ENCODE assay signal across 10 cellular contexts in genomic region chr17:40598928-40599627, GRCh38. TPM values are rescaled to one million over a fixed set of nuclear protein-coding genes. Genes with fewer than 3 reads are reported as not detected.
DNase-seq lines count a peak whose midpoint lies in the region; ATAC-seq and TF ChIP-seq lines count a peak whose summit lies in the region.
"Had no signal": no experiment of that assay in that cellular context is flagged by ENCODE, and none has a peak within 500 bp of the region (broad histone marks: within the 10 kb centered on the region; RNA-seq: fewer than 3 reads in every experiment).

No MANE protein-coding gene starts in this region.

- H3K27ac ChIP-seq in cingulate gyrus (ENCODE audit: low read depth, low read length) (peak overlapping the region; percentile 10), sigmoid colon (peak overlapping the region in 2 of 4 donors; percentile 4 to 17)
- H3K27ac ChIP-seq: epithelial cell of prostate, HL-60 had no signal

- H3K9me3 ChIP-seq in sigmoid colon, result no peaks in the 10 kb centered on the region

- intact Hi-C loops in sigmoid colon (cut with DNase I), result no loop called here

- H3K4me1 ChIP-seq in sigmoid colon, result peaks cover 0 to 21% (median 14%) of the 10 kb centered on the region in 4 donors

- TF ChIP-seq EP300 in sigmoid colon (IDR thresholded peaks at IDR 0.05), result peak in 1 of 4 donors; percentile 18

- peaks cover 13% of the 10 kb centered on the region for H3K36me3 Mint-ChIP-seq in T-helper 1 cell treated with Interleukin-12 subunit alpha and Interleukin-12 subunit beta and Interleukin-4 antibody, amounts not matched to agents 30 μg/mL and 1 μg/mL, for 36 hours (ENCODE audit: low read depth)

- peak overlapping the region; percentile 99 for H3K27ac Mint-ChIP-seq in T-helper 1 cell treated with Interleukin-12 subunit alpha and Interleukin-12 subunit beta and Interleukin-4 antibody, amounts not matched to agents 30 μg/mL and 1 μg/mL, for 36 hours

- no peak for TF ChIP-seq POLR2A in sigmoid colon (IDR thresholded peaks at IDR 0.05)

- H3K4me3 Mint-ChIP-seq in T-helper 1 cell treated with Interleukin-12 subunit alpha and Interleukin-12 subunit beta and Interleukin-4 antibody, amounts not matched to agents 30 μg/mL and 1 μg/mL, for 36 hours, result peak overlapping the region; percentile 67

- peaks cover 3% of the 10 kb centered on the region for H3K9me3 Mint-ChIP-seq in T-helper 1 cell treated with Interleukin-12 subunit alpha and Interleukin-12 subunit beta and Interleukin-4 antibody, amounts not matched to agents 30 μg/mL and 1 μg/mL, for 36 hours

- TF ChIP-seq CTCF in sigmoid colon (IDR thresholded peaks at IDR 0.05), result no peak

- 46 to 78% methylated on average over 17 of the region's 17 CpGs for WGBS in sigmoid colon, 2 donors

- no peaks in the 10 kb centered on the region for H3K27me3 ChIP-seq in sigmoid colon

- no peaks in the 10 kb centered on the region for H3K36me3 ChIP-seq in sigmoid colon

- peaks cover 73% of the 10 kb centered on the region for H3K4me1 Mint-ChIP-seq in T-helper 1 cell treated with Interleukin-12 subunit alpha and Interleukin-12 subunit beta and Interleukin-4 antibody, amounts not matched to agents 30 μg/mL and 1 μg/mL, for 36 hours (ENCODE audit: low read depth)

- DNase-seq in skeletal muscle cell (ENCODE audit: low read depth) (peak; percentile 76), AG08396 (ENCODE audit: low spot score) (no peak), sigmoid colon (no peak), DMS153 treated with DMSO at 0.1 percent for 48 hours (lab: John Stamatoyannopoulos, UW; ENCODE audit: unreplicated experiment) (no peak)

- ATAC-seq in GM18511 (IDR thresholded peaks at IDR 0.05; ENCODE audit: unreplicated experiment) (peak; percentile 55), HG02885 (IDR thresholded peaks at IDR 0.05; ENCODE audit: poor library complexity, unreplicated experiment) (peak; percentile 65)

- H3K27me3 Mint-ChIP-seq in T-helper 1 cell treated with Interleukin-12 subunit alpha and Interleukin-12 subunit beta and Interleukin-4 antibody, amounts not matched to agents 30 μg/mL and 1 μg/mL, for 36 hours (ENCODE audit: low read depth), result no peaks in the 10 kb centered on the region

- H3K4me3 ChIP-seq in skeletal muscle cell (ENCODE audit: low read depth, low read length) (no peak overlapping the region), sigmoid colon (no peak overlapping the region)

RNA-seq across cellular contexts. Expression of gene CCR7, which starts 33.8 kb away (rescaled TPM):
- total RNA-seq in sigmoid colon, result not detected
- polyA plus RNA-seq in sigmoid colon, result 10 to 100 TPM in 1 of 3 donors, not detected in 2; 73.5 TPM

RNA-seq across cellular contexts. Expression of gene SMARCE1, which starts 48.5 kb away (rescaled TPM):
- 100 to 1,000 TPM in 2 of 4 donors, 10 to 100 TPM in 2; 87.3 to 120 (median 94.4) TPM for total RNA-seq in sigmoid colon
- 10 to 100 TPM; 68.2 to 70.3 (median 70.0) TPM for polyA plus RNA-seq in sigmoid colon
